Comparison of ENCODE assay signal across 1 cellular context in genomic region chr11:66326261-66327111, GRCh38.
TF ChIP-seq lines count a peak whose summit lies in the region.

No MANE protein-coding gene starts in this region.

TF ChIP-seq in H1, 55 proteins besides CTCF, POLR2A, EP300 and RAD21:
- TF ChIP-seq SIN3A (conservative IDR thresholded peaks at IDR 0.05 in 1 of 2, IDR thresholded peaks at IDR 0.05 in 1 of 2; ENCODE audit: low read depth in 1 of 2, low read length in 2 of 2) (no peak), SAP30 (IDR thresholded peaks at IDR 0.05; ENCODE audit: insufficient read depth, insufficient replicate concordance, low read length) (no peak), MAFK (IDR thresholded peaks at IDR 0.05; ENCODE audit: low read depth, low read length) (no peak), TBP (IDR thresholded peaks at IDR 0.05; ENCODE audit: low read depth, low read length) (no peak), CHD2 (IDR thresholded peaks at IDR 0.05; ENCODE audit: low read length) (no peak), SP1 (IDR thresholded peaks at IDR 0.05; ENCODE audit: low read depth, low read length) (no peak), USF2 (IDR thresholded peaks at IDR 0.05; ENCODE audit: low read length) (no peak), ATF2 (IDR thresholded peaks at IDR 0.05; ENCODE audit: low read length) (no peak), NANOG (IDR thresholded peaks at IDR 0.05; ENCODE audit: insufficient read depth, low read depth, low read length, poor library complexity, severe bottlenecking) (no peak), YY1 (IDR thresholded peaks at IDR 0.05; ENCODE audit: low read depth, low read length) (no peak), FOSL1 (IDR thresholded peaks at IDR 0.05; ENCODE audit: insufficient read depth, low read depth, low read length) (no peak), SRF (IDR thresholded peaks at IDR 0.05; ENCODE audit: low read depth, low read length) (no peak), ZNF274 (IDR thresholded peaks at IDR 0.05; ENCODE audit: borderline replicate concordance, extremely low read depth, low read length) (no peak)
TF ChIP-seq in H1: peak in this region for 0.
